ENCODE assay signal across 13 cellular contexts in the genomic region with DNA sequence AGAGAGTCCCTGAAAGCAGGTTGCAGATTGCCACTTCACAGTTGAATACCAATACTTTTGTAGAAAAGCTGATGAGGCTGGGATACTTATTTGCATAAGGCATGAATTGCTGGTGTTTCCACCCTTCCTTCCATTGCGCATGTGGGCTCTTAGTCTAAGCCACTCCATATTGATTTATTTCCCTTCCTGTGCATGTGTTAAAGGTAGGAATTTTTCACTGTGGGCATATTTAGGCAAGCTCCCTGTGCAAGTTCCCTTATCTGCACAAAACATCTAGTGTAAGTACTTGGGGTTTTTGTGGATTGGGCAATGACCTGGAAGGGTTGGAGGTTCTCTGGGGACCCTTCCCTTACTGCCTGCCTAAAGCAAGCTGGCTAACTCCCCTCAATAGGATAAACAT. TPM values are rescaled to one million over a fixed set of nuclear protein-coding genes. Genes with fewer than 3 reads are reported as not detected.
"Had no signal": no experiment of that assay in that cellular context is flagged by ENCODE, and none has a peak within 500 bp of the region (broad histone marks: within the 10 kb centered on the region; RNA-seq: fewer than 3 reads in every experiment).

No MANE protein-coding gene starts in this region.

RNA-seq across cellular contexts. Expression of a gene that starts 33.7 kb away (rescaled TPM):
- total RNA-seq: kidney epithelial cell; left ventricle myocardium inferior; lung microvascular endothelial cell; myocyte; naive thymus-derived CD4-positive, alpha-beta T cell; natural killer cell treated with Interleukin-12 subunit alpha and Interleukin-12 subunit beta and Interleukin-15 and Interleukin-18, amount 100 ng/mL, for 72 hours; neural crest cell; osteoblast; prostate gland; right cardiac atrium; sigmoid colon; spleen; uterus had no signal
- polyA plus RNA-seq: naive thymus-derived CD4-positive, alpha-beta T cell; spleen had no signal
